Comparison of ENCODE assay signal across 15 cellular contexts in the genomic region with DNA sequence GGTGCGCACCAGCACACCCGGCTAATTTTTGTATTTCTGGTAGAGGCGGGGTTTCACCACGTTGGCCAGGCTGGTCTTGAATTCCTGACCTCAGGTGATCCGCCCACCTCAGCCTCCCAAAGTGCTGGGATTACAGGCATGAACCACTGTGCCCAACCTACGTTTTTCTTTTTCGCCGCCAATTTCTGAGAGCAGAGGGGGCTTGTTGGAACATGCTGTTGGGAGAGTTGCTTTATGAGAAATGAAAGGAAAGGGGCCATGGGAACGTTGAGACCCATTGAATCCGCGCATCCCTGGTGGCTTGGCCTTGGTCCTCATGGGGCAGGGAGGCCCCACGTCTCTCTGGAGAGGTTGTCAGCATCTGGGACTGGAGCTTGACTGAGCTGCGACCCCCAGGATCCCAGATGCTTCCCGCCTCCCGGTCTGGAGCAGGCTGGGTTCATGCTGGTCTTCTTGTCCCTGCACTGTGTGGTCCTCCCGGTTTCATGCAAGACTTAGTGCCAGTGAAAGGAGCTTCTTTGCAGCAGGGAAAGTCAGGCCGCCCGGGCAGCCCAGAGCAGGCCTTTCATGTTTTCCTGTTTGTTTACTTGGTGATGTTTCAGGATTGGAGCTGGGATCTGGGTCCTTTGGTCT. TPM values are rescaled to one million over a fixed set of nuclear protein-coding genes. Genes with fewer than 3 reads are reported as not detected.
DNase-seq lines count a peak whose midpoint lies in the region; ATAC-seq and TF ChIP-seq lines count a peak whose summit lies in the region.
"Had no signal": no experiment of that assay in that cellular context is flagged by ENCODE, and none has a peak within 500 bp of the region (broad histone marks: within the 10 kb centered on the region; RNA-seq: fewer than 3 reads in every experiment).

No MANE protein-coding gene starts in this region.

- H3K4me3 Mint-ChIP-seq in T-helper 17 cell = peak overlapping the region; percentile 9
- H3K4me3 Mint-ChIP-seq in activated CD4-positive, alpha-beta memory T cell treated with anti-CD3 and anti-CD28 coated beads for 36 hours = no peak overlapping the region
- H3K4me3 Mint-ChIP-seq: activated CD4-positive, alpha-beta T cell treated with anti-CD3 and anti-CD28 coated beads for 36 hours; immature natural killer cell had no signal

- H3K36me3 ChIP-seq in right atrium auricular region (peaks cover 52% of the 10 kb centered on the region), mucosa of stomach (ENCODE audit: control insufficient read depth, insufficient read depth, low read length) (no peaks in the 10 kb centered on the region), brain microvascular endothelial cell (replicated peaks) (peaks cover 8% of the 10 kb centered on the region)

- H3K9me3 ChIP-seq in right atrium auricular region (no peaks in the 10 kb centered on the region), T-helper 17 cell (ENCODE audit: control insufficient read depth, low read length, poor library complexity, severe bottlenecking) (no peaks in the 10 kb centered on the region), mucosa of stomach (ENCODE audit: control insufficient read depth, low read length) (no peaks in the 10 kb centered on the region)
- H3K9me3 ChIP-seq: spleen had no signal

- H3K27me3 ChIP-seq in right atrium auricular region (no peaks in the 10 kb centered on the region), mucosa of stomach (ENCODE audit: control insufficient read depth, insufficient read depth, low read length) (no peaks in the 10 kb centered on the region), brain microvascular endothelial cell (replicated peaks) (no peaks in the 10 kb centered on the region)

- ATAC-seq in Right ventricle myocardium superior (ENCODE audit: poor library complexity) (peak; percentile 6), T-helper 17 cell (no peak), HG03565 (IDR thresholded peaks at IDR 0.05; ENCODE audit: unreplicated experiment) (no peak)
- ATAC-seq: activated CD4-positive, alpha-beta T cell treated with anti-CD3 and anti-CD28 coated beads for 36 hours; naive thymus-derived CD4-positive, alpha-beta T cell had no signal

- H3K36me3 Mint-ChIP-seq in T-helper 17 cell (ENCODE audit: low read depth) = peaks cover 5% of the 10 kb centered on the region
- H3K36me3 Mint-ChIP-seq in activated CD4-positive, alpha-beta memory T cell treated with anti-CD3 and anti-CD28 coated beads for 36 hours = no peaks in the 10 kb centered on the region
- H3K36me3 Mint-ChIP-seq: immature natural killer cell; naive thymus-derived CD4-positive, alpha-beta T cell had no signal

- DNase-seq in Right ventricle myocardium superior (peak; percentile 44), right atrium auricular region (ENCODE audit: low spot score) (no peak), T-helper 17 cell (no peak), NCI-H2081 treated with DMSO at 0.1 percent for 48 hours (lab: John Stamatoyannopoulos, UW) (no peak), brain microvascular endothelial cell (no peak)
- no peak for DNase-seq in activated CD4-positive, alpha-beta memory T cell treated with anti-CD3 and anti-CD28 coated beads for 36 hours
- DNase-seq: activated CD4-positive, alpha-beta T cell treated with anti-CD3 and anti-CD28 coated beads for 36 hours; activated gamma-delta T cell treated with Interleukin-2 at 50 U/mL for 16 hours; C1 segment of cervical spinal cord; cerebellar nuclear complex; immature natural killer cell; naive thymus-derived CD4-positive, alpha-beta T cell; spleen had no signal

- peaks cover 0 to 33% of the 10 kb centered on the region in 2 donors for H3K4me1 ChIP-seq in right atrium auricular region
- H3K4me1 ChIP-seq in mucosa of stomach (ENCODE audit: control insufficient read depth, insufficient read depth, low read length) = peaks cover 33% of the 10 kb centered on the region

- POLR2A ChIA-PET in activated CD4-positive, alpha-beta memory T cell treated with anti-CD3 and anti-CD28 coated beads for 36 hours (lab: Charles Lee) = no interaction called here

- TF ChIP-seq CTCF in right atrium auricular region (IDR thresholded peaks at IDR 0.05) (no peak), brain microvascular endothelial cell (IDR thresholded peaks at IDR 0.05; ENCODE audit: low read depth, low read length, missing control alignments) (no peak)

- intact Hi-C loops in Right ventricle myocardium superior (cut with DNase I) = no loop called here
- intact Hi-C loops in activated CD4-positive, alpha-beta memory T cell treated with anti-CD3 and anti-CD28 coated beads for 36 hours (cut with micrococcal nuclease) = no loop called here

- H3K4me3 ChIP-seq in right atrium auricular region (no peak overlapping the region), mucosa of stomach (ENCODE audit: low read length) (no peak overlapping the region), brain microvascular endothelial cell (ENCODE audit: low read depth, low read length) (no peak overlapping the region)
- H3K4me3 ChIP-seq: spleen had no signal

- in situ Hi-C loops in brain microvascular endothelial cell (cut with HindIII; ENCODE audit: low pct_ligation_motif_present, low sequenced_read_pairs) = no loop called here

- H3K9ac ChIP-seq in mucosa of stomach (ENCODE audit: low read length) = peak overlapping the region; percentile 59

- peaks cover 46% of the 10 kb centered on the region for H3K27me3 Mint-ChIP-seq in T-helper 17 cell
- peaks cover 18% of the 10 kb centered on the region for H3K27me3 Mint-ChIP-seq in activated CD4-positive, alpha-beta memory T cell treated with anti-CD3 and anti-CD28 coated beads for 36 hours

- no peaks in the 10 kb centered on the region for H3K9me3 Mint-ChIP-seq in activated CD4-positive, alpha-beta memory T cell treated with anti-CD3 and anti-CD28 coated beads for 36 hours
- H3K9me3 Mint-ChIP-seq: immature natural killer cell; naive thymus-derived CD4-positive, alpha-beta T cell had no signal

- no peak overlapping the region for H3K27ac Mint-ChIP-seq in T-helper 17 cell
- H3K27ac Mint-ChIP-seq in activated CD4-positive, alpha-beta memory T cell treated with anti-CD3 and anti-CD28 coated beads for 36 hours = no peak overlapping the region
- H3K27ac Mint-ChIP-seq: activated CD4-positive, alpha-beta T cell treated with anti-CD3 and anti-CD28 coated beads for 36 hours; immature natural killer cell; naive thymus-derived CD4-positive, alpha-beta T cell had no signal

- CTCF ChIA-PET in activated CD4-positive, alpha-beta memory T cell treated with anti-CD3 and anti-CD28 coated beads for 36 hours (lab: Charles Lee) = no interaction called here

- peaks cover 12% of the 10 kb centered on the region for H3K4me1 Mint-ChIP-seq in T-helper 17 cell
- H3K4me1 Mint-ChIP-seq in activated CD4-positive, alpha-beta memory T cell treated with anti-CD3 and anti-CD28 coated beads for 36 hours (ENCODE audit: low read depth) = peaks cover 2% of the 10 kb centered on the region
- H3K4me1 Mint-ChIP-seq: immature natural killer cell had no signal

- peak overlapping the region in 1 of 2 donors; percentile 46 for H3K27ac ChIP-seq in right atrium auricular region
- H3K27ac ChIP-seq in brain microvascular endothelial cell = no peak overlapping the region
- H3K27ac ChIP-seq: spleen had no signal

RNA-seq across cellular contexts. Expression of gene CRISPLD2, which starts 22.8 kb away (rescaled TPM):
- 23.5 TPM for total RNA-seq in Right ventricle myocardium superior
- total RNA-seq in right atrium auricular region = 10 to 100 TPM; 58.4 to 76.4 TPM
- 1 to 10 TPM; 1.9 to 4.2 TPM for total RNA-seq in T-helper 17 cell
- total RNA-seq in activated CD4-positive, alpha-beta memory T cell treated with anti-CD3 and anti-CD28 coated beads for 36 hours = under 1 TPM; 0.19 to 0.41 TPM
